ENCODE assay signal across 1 cellular context in the genomic region with DNA sequence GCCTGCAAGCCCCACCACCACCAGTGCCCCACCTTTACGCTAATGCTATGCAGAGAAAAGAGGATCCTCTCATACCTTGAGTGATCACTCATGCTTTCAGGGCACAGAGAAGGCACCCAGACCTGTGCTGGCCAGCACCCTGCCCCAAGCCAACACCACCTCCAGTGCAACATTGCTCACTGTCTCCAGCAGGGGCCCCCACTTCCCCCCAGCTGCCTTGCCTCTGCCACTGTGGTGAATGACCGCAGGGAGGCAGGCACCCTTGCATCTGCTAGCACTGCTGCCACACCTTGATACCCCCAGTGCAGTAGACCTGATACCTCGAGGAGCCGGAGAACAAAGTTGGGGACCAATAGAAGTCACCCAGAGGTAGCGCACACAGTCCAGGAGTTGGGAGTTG.
TF ChIP-seq lines count a peak whose summit lies in the region.

No MANE protein-coding gene starts in this region.

TF ChIP-seq in K562, 482 proteins besides CTCF, POLR2A, EP300 and RAD21:
- TF ChIP-seq NFXL1 (CRISPR knock-in tag; IDR thresholded peaks at IDR 0.05) (no peak), RUNX1 (IDR thresholded peaks at IDR 0.05; ENCODE audit: low read depth) (no peak), ELF2 (CRISPR knock-in tag; IDR thresholded peaks at IDR 0.05) (no peak), E4F1 (CRISPR knock-in tag; IDR thresholded peaks at IDR 0.05; ENCODE audit: borderline replicate concordance) (no peak), MAFG (tag; conservative IDR thresholded peaks at IDR 0.05) (no peak), GATAD2B (IDR thresholded peaks at IDR 0.05; ENCODE audit: borderline replicate concordance) (no peak), KDM5B (IDR thresholded peaks at IDR 0.05; ENCODE audit: insufficient replicate concordance, low read depth, low read length) (no peak), SMC3 (conservative IDR thresholded peaks at IDR 0.05; ENCODE audit: insufficient read depth, low read depth, low read length) (peak; percentile 53), SPI1 (IDR thresholded peaks at IDR 0.05; ENCODE audit: borderline replicate concordance, low read depth, low read length) (peak; percentile 6; the same call in 1 of the 2 replicates)
- TF ChIP-seq, protein P1, sequence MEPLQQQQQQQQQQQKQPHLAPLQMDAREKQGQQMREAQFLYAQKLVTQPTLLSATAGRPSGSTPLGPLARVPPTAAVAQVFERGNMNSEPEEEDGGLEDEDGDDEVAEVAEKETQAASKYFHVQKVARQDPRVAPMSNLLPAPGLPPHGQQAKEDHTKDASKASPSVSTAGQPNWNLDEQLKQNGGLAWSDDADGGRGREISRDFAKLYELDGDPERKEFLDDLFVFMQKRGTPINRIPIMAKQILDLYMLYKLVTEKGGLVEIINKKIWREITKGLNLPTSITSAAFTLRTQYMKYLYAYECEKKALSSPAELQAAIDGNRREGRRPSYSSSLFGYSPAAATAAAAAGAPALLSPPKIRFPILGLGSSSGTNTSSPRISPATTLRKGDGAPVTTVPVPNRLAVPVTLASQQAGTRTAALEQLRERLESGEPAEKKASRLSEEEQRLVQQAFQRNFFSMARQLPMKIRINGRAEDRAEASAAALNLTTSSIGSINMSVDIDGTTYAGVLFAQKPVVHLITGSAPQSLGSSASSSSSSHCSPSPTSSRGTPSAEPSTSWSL (CRISPR knock-in tag; IDR thresholded peaks at IDR 0.05; ENCODE audit: borderline replicate concordance) = no peak
- TF ChIP-seq, protein P2, sequence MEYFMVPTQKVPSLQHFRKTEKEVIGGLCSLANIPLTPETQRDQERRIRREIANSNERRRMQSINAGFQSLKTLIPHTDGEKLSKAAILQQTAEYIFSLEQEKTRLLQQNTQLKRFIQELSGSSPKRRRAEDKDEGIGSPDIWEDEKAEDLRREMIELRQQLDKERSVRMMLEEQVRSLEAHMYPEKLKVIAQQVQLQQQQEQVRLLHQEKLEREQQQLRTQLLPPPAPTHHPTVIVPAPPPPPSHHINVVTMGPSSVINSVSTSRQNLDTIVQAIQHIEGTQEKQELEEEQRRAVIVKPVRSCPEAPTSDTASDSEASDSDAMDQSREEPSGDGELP (CRISPR knock-in tag; IDR thresholded peaks at IDR 0.05; ENCODE audit: borderline replicate concordance) = 0 out of 2 replicates have a peak, but pooled peaks have one; percentile 7
- TF ChIP-seq, protein P3, sequence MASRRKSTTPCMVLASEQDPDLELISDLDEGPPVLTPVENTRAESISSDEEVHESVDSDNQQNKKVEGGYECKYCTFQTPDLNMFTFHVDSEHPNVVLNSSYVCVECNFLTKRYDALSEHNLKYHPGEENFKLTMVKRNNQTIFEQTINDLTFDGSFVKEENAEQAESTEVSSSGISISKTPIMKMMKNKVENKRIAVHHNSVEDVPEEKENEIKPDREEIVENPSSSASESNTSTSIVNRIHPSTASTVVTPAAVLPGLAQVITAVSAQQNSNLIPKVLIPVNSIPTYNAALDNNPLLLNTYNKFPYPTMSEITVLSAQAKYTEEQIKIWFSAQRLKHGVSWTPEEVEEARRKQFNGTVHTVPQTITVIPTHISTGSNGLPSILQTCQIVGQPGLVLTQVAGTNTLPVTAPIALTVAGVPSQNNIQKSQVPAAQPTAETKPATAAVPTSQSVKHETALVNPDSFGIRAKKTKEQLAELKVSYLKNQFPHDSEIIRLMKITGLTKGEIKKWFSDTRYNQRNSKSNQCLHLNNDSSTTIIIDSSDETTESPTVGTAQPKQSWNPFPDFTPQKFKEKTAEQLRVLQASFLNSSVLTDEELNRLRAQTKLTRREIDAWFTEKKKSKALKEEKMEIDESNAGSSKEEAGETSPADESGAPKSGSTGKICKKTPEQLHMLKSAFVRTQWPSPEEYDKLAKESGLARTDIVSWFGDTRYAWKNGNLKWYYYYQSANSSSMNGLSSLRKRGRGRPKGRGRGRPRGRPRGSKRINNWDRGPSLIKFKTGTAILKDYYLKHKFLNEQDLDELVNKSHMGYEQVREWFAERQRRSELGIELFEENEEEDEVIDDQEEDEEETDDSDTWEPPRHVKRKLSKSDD (conservative IDR thresholded peaks at IDR 0.05; ENCODE audit: low read length) = no peak
